ENCODE assay signal across 8 cellular contexts in the genomic region with DNA sequence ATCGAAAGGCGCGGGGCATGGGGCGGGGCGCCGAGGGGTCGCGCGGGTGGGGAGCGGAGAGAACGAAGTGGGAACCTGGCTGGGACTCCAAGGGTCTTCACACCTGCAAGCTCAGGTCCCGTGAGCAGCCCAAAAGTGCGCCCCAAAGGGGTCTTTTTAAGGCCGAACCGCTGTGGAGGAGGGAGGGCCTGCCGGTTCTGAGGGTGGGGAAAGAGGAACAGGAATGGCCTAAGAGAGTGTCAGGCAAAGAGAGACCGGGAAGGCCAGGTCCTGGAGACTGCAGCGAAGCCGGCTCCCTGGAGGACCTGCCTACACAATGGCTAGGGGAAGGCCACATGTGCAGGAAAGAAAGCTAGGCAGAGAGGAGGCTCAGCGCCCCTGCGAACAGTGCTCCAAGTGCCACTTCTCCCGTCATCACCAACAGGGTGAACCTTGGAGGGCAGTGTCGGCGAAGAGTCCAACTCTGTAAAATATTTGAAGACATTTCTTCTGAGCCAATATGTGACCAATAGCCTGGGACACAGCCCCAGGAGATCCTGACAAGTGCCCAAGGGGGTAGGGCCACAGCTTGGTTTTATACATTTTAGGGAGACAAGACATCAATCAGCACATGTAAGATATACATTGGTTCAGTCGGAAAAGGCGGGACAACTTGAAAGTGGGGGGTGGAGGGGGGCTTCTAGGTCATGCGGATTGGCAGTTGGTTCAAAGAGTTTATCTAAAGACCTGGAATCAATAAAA. TPM values are rescaled to one million over a fixed set of nuclear protein-coding genes. Genes with fewer than 3 reads are reported as not detected.
A peak's percentile ranks its signal among the peaks of the same experiment; 100 is the strongest.
DNase-seq lines count a peak whose midpoint lies in the region; ATAC-seq and TF ChIP-seq lines count a peak whose summit lies in the region.

No MANE protein-coding gene starts in this region.

- no peak overlapping the region for H2AK5ac ChIP-seq in neuronal stem cell (ENCODE audit: low read depth, low read length)

- no peak overlapping the region for H3K27ac Mint-ChIP-seq in activated T-cell treated with anti-CD3 and anti-CD28 coated beads, Interleukin-2, amount 50 U/mL, for 72 hours

- H3K79me2 ChIP-seq in SU-DHL-6 (ENCODE audit: insufficient read depth, low read length): peaks cover 25% of the 10 kb centered on the region; the same call in 1 of the 2 replicates

- no CpG with 5 or more reads among the region's 27 CpGs for WGBS in neuronal stem cell (ENCODE audit: extremely low coverage in 2 of 2, insufficient read length in 2 of 2, insufficient replicate concordance in 1 of 2), 2 donors

- ATAC-seq in activated T-cell treated with anti-CD3 and anti-CD28 coated beads, Interleukin-2, amount 50 U/mL, for 72 hours (replicated peaks in 1 of 2): no peak
- ATAC-seq in GM21528 (IDR thresholded peaks at IDR 0.05; ENCODE audit: low FRiP score, unreplicated experiment): no peak

- H2BK15ac ChIP-seq in neuronal stem cell (ENCODE audit: low read length): no peak overlapping the region

- H2AFZ ChIP-seq in SU-DHL-6 (ENCODE audit: low read depth, low read length, severe bottlenecking) (peak overlapping the region; percentile 74), neuronal stem cell (ENCODE audit: low read length) (peak overlapping the region; percentile 100)

- H3K23ac ChIP-seq in neuronal stem cell (ENCODE audit: low read depth, low read length, poor library complexity): peak overlapping the region; percentile 95

- no peaks in the 10 kb centered on the region for H3K27me3 ChIP-seq in SU-DHL-6 (ENCODE audit: low read length)
- H3K27me3 ChIP-seq in neuronal stem cell (ENCODE audit: control insufficient read depth in 3 of 3, insufficient read depth in 3 of 3, low read depth in 1 of 3, low read length in 3 of 3): peaks cover 0 to 3% (median 0%) of the 10 kb centered on the region in 3 experiments

- no peaks in the 10 kb centered on the region for H3K27me3 Mint-ChIP-seq in activated T-cell treated with anti-CD3 and anti-CD28 coated beads, Interleukin-2, amount 50 U/mL, for 72 hours (ENCODE audit: low read depth)

- H4K91ac ChIP-seq in neuronal stem cell (ENCODE audit: low read depth, low read length, poor library complexity): no peak overlapping the region

- peak overlapping the region; percentile 22 for H3K14ac ChIP-seq in neuronal stem cell (ENCODE audit: low read length)

- TF ChIP-seq CTCF in SU-DHL-6 (IDR thresholded peaks at IDR 0.05; ENCODE audit: insufficient read depth, low read length, poor library complexity, severe bottlenecking) (no peak), fibroblast of villous mesenchyme (IDR thresholded peaks at IDR 0.05; ENCODE audit: insufficient read depth, low read depth, low read length) (no peak)

- H3K4me1 ChIP-seq in neuronal stem cell (ENCODE audit: control insufficient read depth in 2 of 2, insufficient read depth in 1 of 2, low read depth in 1 of 2, low read length in 2 of 2): peaks cover 4 to 12% of the 10 kb centered on the region in 2 donors

- no peak for DNase-seq in activated T-cell treated with anti-CD3 and anti-CD28 coated beads, Interleukin-2, amount 50 U/mL, for 72 hours
- no peak for DNase-seq in activated T-cell treated with anti-CD3 and anti-CD28 coated beads, Interleukin-2, amount 50 U/mL, for 48 hours
- DNase-seq in fibroblast of villous mesenchyme (ENCODE audit: low read depth) (peak; percentile 11), neuronal stem cell (ENCODE audit: low spot score) (no peak), NCI-H2107 (lab: John Stamatoyannopoulos, UW) (no peak), medulla oblongata (ENCODE audit: extremely low spot score) (no peak)

- H2BK12ac ChIP-seq in neuronal stem cell (ENCODE audit: low read length): no peak overlapping the region

- no peaks in the 10 kb centered on the region; the same call in 1 of the 2 replicates for H4K20me1 ChIP-seq in SU-DHL-6 (ENCODE audit: low read depth, low read length)

- H3K9me3 ChIP-seq in SU-DHL-6 (ENCODE audit: insufficient read depth, low read length) (no peaks in the 10 kb centered on the region), neuronal stem cell (replicated peaks in 1 of 2; ENCODE audit: control insufficient read depth in 2 of 2, insufficient read depth in 1 of 2, low read depth in 1 of 2, low read length in 2 of 2) (no peaks in the 10 kb centered on the region)

- no peaks in the 10 kb centered on the region for H3K36me3 ChIP-seq in SU-DHL-6 (ENCODE audit: low read length)
- H3K36me3 ChIP-seq in neuronal stem cell (replicated peaks in 1 of 2; ENCODE audit: control insufficient read depth in 2 of 2, insufficient read depth in 2 of 2, low read length in 2 of 2): peaks cover 5 to 20% of the 10 kb centered on the region in 2 donors

- H3F3A ChIP-seq in SU-DHL-6 (ENCODE audit: insufficient read depth): 0 out of 2 replicates have a peak, but pooled peaks cover 2% of the 10 kb centered on the region

- peaks cover 15% of the 10 kb centered on the region for H3K79me1 ChIP-seq in neuronal stem cell (ENCODE audit: low read depth, low read length)

- no peak overlapping the region for H4K8ac ChIP-seq in neuronal stem cell (ENCODE audit: low read depth, low read length)

- no peak overlapping the region for H2BK120ac ChIP-seq in neuronal stem cell (ENCODE audit: low read depth, low read length)

- no peaks in the 10 kb centered on the region for H3K36me3 Mint-ChIP-seq in activated T-cell treated with anti-CD3 and anti-CD28 coated beads, Interleukin-2, amount 50 U/mL, for 72 hours (ENCODE audit: insufficient read depth in 2 of 2)

- no peaks in the 10 kb centered on the region for H3K9me2 ChIP-seq in SU-DHL-6 (replicated peaks; ENCODE audit: insufficient read depth, low read length)

- H3K9ac ChIP-seq in SU-DHL-6 (ENCODE audit: low read length) (peak overlapping the region; percentile 41), neuronal stem cell (ENCODE audit: low read depth, low read length, poor library complexity) (peak overlapping the region; percentile 46)

- H3K27ac ChIP-seq in SU-DHL-6 (ENCODE audit: low read depth, low read length) (no peak overlapping the region), neuronal stem cell (replicated peaks; ENCODE audit: low read length) (peak overlapping the region; percentile 72)

- no peak overlapping the region for H3K4ac ChIP-seq in neuronal stem cell (ENCODE audit: low read length)

- peak overlapping the region; percentile 6 for H3K18ac ChIP-seq in neuronal stem cell (ENCODE audit: low read length)

- H3K4me3 Mint-ChIP-seq in activated T-cell treated with anti-CD3 and anti-CD28 coated beads, Interleukin-2, amount 50 U/mL, for 72 hours: peak overlapping the region; percentile 83 to 85

- no peak overlapping the region for H2BK5ac ChIP-seq in neuronal stem cell (ENCODE audit: low read length)

- H3K4me3 ChIP-seq in SU-DHL-6 (ENCODE audit: insufficient read depth, low read length, poor library complexity, severe bottlenecking) (peak overlapping the region; percentile 45), fibroblast of villous mesenchyme (ENCODE audit: low read depth, low read length) (peak overlapping the region; percentile 62), neuronal stem cell (ENCODE audit: low read length in 2 of 2) (peak overlapping the region; percentile 68 to 99)

- no peaks in the 10 kb centered on the region for H3K9me3 Mint-ChIP-seq in activated T-cell treated with anti-CD3 and anti-CD28 coated beads, Interleukin-2, amount 50 U/mL, for 72 hours

- H3K4me2 ChIP-seq in SU-DHL-6 (ENCODE audit: low read depth, low read length, poor library complexity, severe bottlenecking) (peak overlapping the region; percentile 63), neuronal stem cell (ENCODE audit: insufficient read depth, low read length, poor library complexity, severe bottlenecking) (peak overlapping the region; percentile 63)

- peaks cover 44% of the 10 kb centered on the region for H3K4me1 Mint-ChIP-seq in activated T-cell treated with anti-CD3 and anti-CD28 coated beads, Interleukin-2, amount 50 U/mL, for 72 hours (ENCODE audit: low read depth)

RNA-seq across cellular contexts. Expression of a gene that starts 0.7 kb away (rescaled TPM):
- total RNA-seq in activated T-cell treated with anti-CD3 and anti-CD28 coated beads, Interleukin-2, amount 50 U/mL, for 72 hours: 10 to 100 TPM; 24.4 to 28.5 TPM
- total RNA-seq in fibroblast of villous mesenchyme: 44.8 and 53.5 TPM in 2 replicates
- 31.2 TPM for polyA plus RNA-seq in neuronal stem cell (2013, experiment 1 of 2)
- polyA plus RNA-seq in neuronal stem cell (2013, experiment 2 of 2): 31.1 TPM

RNA-seq across cellular contexts. Expression of a gene that starts 8.2 kb away (rescaled TPM):
- not detected for total RNA-seq in activated T-cell treated with anti-CD3 and anti-CD28 coated beads, Interleukin-2, amount 50 U/mL, for 72 hours
- under 0.01 TPM in 1 of 2 replicates, not detected in the other for total RNA-seq in fibroblast of villous mesenchyme
- not detected for polyA plus RNA-seq in neuronal stem cell (2013, experiment 1 of 2)
- not detected for polyA plus RNA-seq in neuronal stem cell (2013, experiment 2 of 2)

RNA-seq across cellular contexts. Expression of a gene that starts 21.5 kb away (rescaled TPM):
- 10 to 100 TPM; 16.0 to 19.7 TPM for total RNA-seq in activated T-cell treated with anti-CD3 and anti-CD28 coated beads, Interleukin-2, amount 50 U/mL, for 72 hours
- total RNA-seq in fibroblast of villous mesenchyme: 10.6 and 12.5 TPM in 2 replicates
- 9.2 TPM for polyA plus RNA-seq in neuronal stem cell (2013, experiment 1 of 2)
- 9.2 TPM for polyA plus RNA-seq in neuronal stem cell (2013, experiment 2 of 2)

RNA-seq across cellular contexts. Expression of a gene that starts 27.2 kb away (rescaled TPM):
- not detected for total RNA-seq in activated T-cell treated with anti-CD3 and anti-CD28 coated beads, Interleukin-2, amount 50 U/mL, for 72 hours
- not detected in 2 replicates for total RNA-seq in fibroblast of villous mesenchyme
- not detected for polyA plus RNA-seq in neuronal stem cell (2013, experiment 1 of 2)
- polyA plus RNA-seq in neuronal stem cell (2013, experiment 2 of 2): not detected

RNA-seq across cellular contexts. Expression of a gene that starts 55.6 kb away (rescaled TPM):
- 10 to 100 TPM; 34.3 TPM for total RNA-seq in activated T-cell treated with anti-CD3 and anti-CD28 coated beads, Interleukin-2, amount 50 U/mL, for 72 hours
- total RNA-seq in fibroblast of villous mesenchyme: 115 and 148 TPM in 2 replicates
- polyA plus RNA-seq in neuronal stem cell (2013, experiment 1 of 2): 75.2 TPM
- polyA plus RNA-seq in neuronal stem cell (2013, experiment 2 of 2): 71.9 TPM
